In the genomic region with DNA sequence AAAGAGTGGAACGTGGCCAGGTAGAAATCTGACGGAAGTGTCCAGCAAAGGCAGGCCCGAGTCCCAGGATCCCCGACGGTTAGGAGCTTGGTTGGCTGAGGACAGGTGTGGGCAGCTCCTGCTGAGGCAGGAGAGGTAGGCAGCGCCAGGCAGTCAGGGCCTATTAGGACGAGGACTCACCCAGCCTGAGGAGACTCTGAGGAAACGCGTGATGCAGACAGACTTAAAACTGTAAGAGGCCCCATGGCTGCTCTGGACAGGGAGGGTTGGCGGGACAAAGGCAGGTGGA, we compare ENCODE assay signal across 10 cellular contexts.
"Had no signal": no experiment of that assay in that cellular context is flagged by ENCODE, and none has a peak within 500 bp of the region (broad histone marks: within the 10 kb centered on the region; RNA-seq: fewer than 3 reads in every experiment).

No MANE protein-coding gene starts in this region.

- FAIRE-seq: endothelial cell of umbilical vein, kidney, pancreas had no signal

- DNase-seq: colonic mucosa; effector CD4-positive, alpha-beta T cell; foreskin keratinocyte; transverse colon had no signal

- H2AFZ ChIP-seq: hepatocyte had no signal

- H3K36me3 ChIP-seq: colonic mucosa, pancreas, stomach, thoracic aorta, transverse colon had no signal

- H3K27me3 ChIP-seq: colonic mucosa, foreskin keratinocyte, pancreas had no signal

- H3K79me2 ChIP-seq: hepatocyte had no signal

- H3K9me3 ChIP-seq: colonic mucosa, pancreas, thoracic aorta, transverse colon had no signal

- H3K4me1 ChIP-seq: colonic mucosa, foreskin keratinocyte, pancreas, stomach, transverse colon had no signal

- H3K27ac ChIP-seq: colonic mucosa, foreskin keratinocyte, hepatocyte, pancreas, stomach, thoracic aorta, transverse colon had no signal

- H3K4me3 ChIP-seq: colonic mucosa, hepatocyte, pancreas, stomach, thoracic aorta, transverse colon had no signal

- H3K4me2 ChIP-seq: hepatocyte had no signal
